In genomic region chr3:137180220-137180619, GRCh38 we compare ENCODE assay signal across 9 cellular contexts.
"Had no signal": no experiment of that assay in that cellular context is flagged by ENCODE, and none has a peak within 500 bp of the region (broad histone marks: within the 10 kb centered on the region; RNA-seq: fewer than 3 reads in every experiment).

No MANE protein-coding gene starts in this region.

- DNase-seq: GM23248, GOT3, H7, HFFc6, IMR-90, KG1 had no signal

- FAIRE-seq: K562 had no signal

- H2AFZ ChIP-seq: GM23248 had no signal

- H3K27ac ChIP-seq: GM23248, HL-60 had no signal

- H3K9ac ChIP-seq: GM23248 had no signal

- H3K4me3 ChIP-seq: GM23248, HAP-1, K562 had no signal

- H3K4me3 Mint-ChIP-seq: HFFc6 had no signal

- H3K9me3 ChIP-seq: HAP-1 had no signal

- H3K27ac Mint-ChIP-seq: HFFc6 had no signal

- H3K4me1 ChIP-seq: HAP-1 had no signal

- H3K36me3 ChIP-seq: HAP-1 had no signal

- ATAC-seq: K562 had no signal
